11 cellular contexts compared by ENCODE assay signal in genomic region chr10:114577133-114577532, GRCh38.
DNase-seq lines count a peak whose midpoint lies in the region; ATAC-seq and TF ChIP-seq lines count a peak whose summit lies in the region.
"Had no signal": no experiment of that assay in that cellular context is flagged by ENCODE, and none has a peak within 500 bp of the region (broad histone marks: within the 10 kb centered on the region; RNA-seq: fewer than 3 reads in every experiment).

No MANE protein-coding gene starts in this region.

- H3K4me1 Mint-ChIP-seq in stimulated activated naive B cell treated with anti-CD40 and anti-IgM and Interleukin-4, amounts not matched to agents 10 μg/mL and 1 μg/mL and 100 μg/mL, for 72 hours, result no peaks in the 10 kb centered on the region
- no peaks in the 10 kb centered on the region for H3K4me1 Mint-ChIP-seq in activated CD4-positive, alpha-beta memory T cell treated with anti-CD3 and anti-CD28 coated beads for 36 hours (ENCODE audit: low read depth)
- H3K4me1 Mint-ChIP-seq: immature natural killer cell had no signal

- H2AFZ ChIP-seq in GM23248, result no peak overlapping the region

- H3K27ac Mint-ChIP-seq in stimulated activated naive B cell treated with anti-CD40 and anti-IgM and Interleukin-4, amounts not matched to agents 10 μg/mL and 1 μg/mL and 100 μg/mL, for 72 hours, result no peak overlapping the region
- H3K27ac Mint-ChIP-seq in activated CD4-positive, alpha-beta memory T cell treated with anti-CD3 and anti-CD28 coated beads for 36 hours, result no peak overlapping the region
- H3K27ac Mint-ChIP-seq: immature natural killer cell, progenitor cell of endocrine pancreas had no signal

- H3K9me3 ChIP-seq in GM23248 (ENCODE audit: low read depth), result no peaks in the 10 kb centered on the region

- in situ Hi-C loops in GM23248 (cut with MboI), result no loop called here
- in situ Hi-C loops in astrocyte of the spinal cord (cut with HindIII; ENCODE audit: low sequenced_read_pairs), result no loop called here

- H3K36me3 Mint-ChIP-seq in stimulated activated naive B cell treated with anti-CD40 and anti-IgM and Interleukin-4, amounts not matched to agents 10 μg/mL and 1 μg/mL and 100 μg/mL, for 72 hours, result no peaks in the 10 kb centered on the region
- no peaks in the 10 kb centered on the region for H3K36me3 Mint-ChIP-seq in activated CD4-positive, alpha-beta memory T cell treated with anti-CD3 and anti-CD28 coated beads for 36 hours
- H3K36me3 Mint-ChIP-seq: immature natural killer cell had no signal

- intact Hi-C loops in activated CD4-positive, alpha-beta memory T cell treated with anti-CD3 and anti-CD28 coated beads for 36 hours (cut with micrococcal nuclease), result no loop called here

- 0 to 4% methylated on average over 1 of the region's 1 CpG for WGBS in GM23248 (ENCODE audit: low coverage in 1 of 2, low lambda C conversion rate in 2 of 2, missing lambda C conversion rate in 2 of 2), 2 experiments

- no peaks in the 10 kb centered on the region for H3K79me2 ChIP-seq in GM23248 (ENCODE audit: insufficient read depth)

- no peaks in the 10 kb centered on the region for H3K36me3 ChIP-seq in GM23248 (ENCODE audit: low read depth)

- no peak overlapping the region for H3K4me3 ChIP-seq in GM23248
- H3K4me3 ChIP-seq in astrocyte of the spinal cord (ENCODE audit: low read depth, low read length), result no peak overlapping the region
- no peak overlapping the region for H3K4me3 ChIP-seq in skeletal muscle cell (ENCODE audit: low read depth, low read length)

- no peak for ATAC-seq in stimulated activated naive B cell treated with anti-CD40 and anti-IgM and Interleukin-4, amounts not matched to agents 10 μg/mL and 1 μg/mL and 100 μg/mL, for 72 hours (replicated peaks)
- no peak for ATAC-seq in HG02642 (IDR thresholded peaks at IDR 0.05; ENCODE audit: poor library complexity, unreplicated experiment)

- no peaks in the 10 kb centered on the region for H4K20me1 ChIP-seq in GM23248 (ENCODE audit: insufficient read depth)

- no peaks in the 10 kb centered on the region for H3F3A ChIP-seq in GM23248 (ENCODE audit: insufficient read depth)

- DNase-seq in GM23248 (peak; percentile 85), astrocyte of the spinal cord (ENCODE audit: low read depth, low spot score) (peak; percentile 73), glomerular visceral epithelial cell (ENCODE audit: extremely low spot score) (peak; percentile 42), skeletal muscle cell (ENCODE audit: low read depth) (peak; percentile 24), NCI-H1694 treated with DMSO at 0.1 percent for 48 hours (lab: John Stamatoyannopoulos, UW) (no peak)
- DNase-seq in stimulated activated naive B cell treated with anti-CD40 and anti-IgM and Interleukin-4, amounts not matched to agents 10 μg/mL and 1 μg/mL and 100 μg/mL, for 72 hours, result no peak
- DNase-seq in activated CD4-positive, alpha-beta memory T cell treated with anti-CD3 and anti-CD28 coated beads for 36 hours, result no peak
- DNase-seq: DND-41, immature natural killer cell had no signal

- H3K27me3 ChIP-seq in GM23248 (replicated peaks; ENCODE audit: insufficient read depth), result no peaks in the 10 kb centered on the region; the same call in none of the 2 replicates

- no peak overlapping the region for H3K9ac ChIP-seq in GM23248

- no peak overlapping the region for H3K4me3 Mint-ChIP-seq in stimulated activated naive B cell treated with anti-CD40 and anti-IgM and Interleukin-4, amounts not matched to agents 10 μg/mL and 1 μg/mL and 100 μg/mL, for 72 hours
- no peak overlapping the region for H3K4me3 Mint-ChIP-seq in activated CD4-positive, alpha-beta memory T cell treated with anti-CD3 and anti-CD28 coated beads for 36 hours
- H3K4me3 Mint-ChIP-seq: immature natural killer cell had no signal

- CTCF ChIA-PET in activated CD4-positive, alpha-beta memory T cell treated with anti-CD3 and anti-CD28 coated beads for 36 hours (lab: Charles Lee), result no interaction called here

- H3K9me2 ChIP-seq in GM23248 (ENCODE audit: insufficient read depth), result no peaks in the 10 kb centered on the region

- H3K27me3 Mint-ChIP-seq in stimulated activated naive B cell treated with anti-CD40 and anti-IgM and Interleukin-4, amounts not matched to agents 10 μg/mL and 1 μg/mL and 100 μg/mL, for 72 hours, result no peaks in the 10 kb centered on the region
- no peaks in the 10 kb centered on the region for H3K27me3 Mint-ChIP-seq in activated CD4-positive, alpha-beta memory T cell treated with anti-CD3 and anti-CD28 coated beads for 36 hours

- H3K4me2 ChIP-seq in GM23248 (ENCODE audit: unreplicated experiment), result no peak overlapping the region

- TF ChIP-seq CTCF in astrocyte of the spinal cord (IDR thresholded peaks at IDR 0.05; ENCODE audit: low read depth, low read length), result no peak

- no peaks in the 10 kb centered on the region for H3K9me3 Mint-ChIP-seq in stimulated activated naive B cell treated with anti-CD40 and anti-IgM and Interleukin-4, amounts not matched to agents 10 μg/mL and 1 μg/mL and 100 μg/mL, for 72 hours
- no peaks in the 10 kb centered on the region for H3K9me3 Mint-ChIP-seq in activated CD4-positive, alpha-beta memory T cell treated with anti-CD3 and anti-CD28 coated beads for 36 hours
- H3K9me3 Mint-ChIP-seq: immature natural killer cell had no signal

- H3K27ac ChIP-seq in GM23248, result no peak overlapping the region

- POLR2A ChIA-PET in activated CD4-positive, alpha-beta memory T cell treated with anti-CD3 and anti-CD28 coated beads for 36 hours (lab: Charles Lee), result no interaction called here

- H3K4me1 ChIP-seq in GM23248 (ENCODE audit: insufficient read depth), result peaks cover 9% of the 10 kb centered on the region

Comparison
In these comparisons a context has a peak if more than half of its experiments do, and no peak if none do; other contexts are left out.
1. DNase-seq: peak in GM23248 (single experiment), astrocyte of the spinal cord (single experiment), glomerular visceral epithelial cell (single experiment) and skeletal muscle cell (single experiment); none in stimulated activated naive B cell treated with anti-CD40 and anti-IgM and Interleukin-4, amounts not matched to agents 10 μg/mL and 1 μg/mL and 100 μg/mL, for 72 hours (single experiment), activated CD4-positive, alpha-beta memory T cell treated with anti-CD3 and anti-CD28 coated beads for 36 hours (single experiment) and NCI-H1694 treated with DMSO at 0.1 percent for 48 hours (single experiment).